ENCODE assay signal across 1 cellular context in the genomic region with DNA sequence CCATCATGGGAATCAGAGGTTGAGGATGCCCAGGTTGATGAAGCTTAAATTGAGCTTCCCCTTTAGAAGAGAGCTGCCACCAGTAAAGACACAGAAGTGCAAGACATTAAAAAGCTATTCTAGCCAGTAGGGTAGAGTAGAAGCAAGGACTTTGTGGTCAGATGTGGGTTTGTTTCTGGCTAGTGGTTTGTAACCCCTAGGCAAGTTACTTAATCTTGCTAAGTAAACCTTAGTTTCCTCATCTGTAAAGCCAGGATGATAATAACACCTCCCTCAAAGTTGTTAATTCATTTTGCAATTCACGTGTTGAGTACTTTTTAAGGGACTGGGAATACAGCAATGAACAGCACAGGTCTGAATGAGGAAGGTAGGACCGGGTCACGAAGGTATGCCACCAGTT.
TF ChIP-seq lines count a peak whose summit lies in the region.

No MANE protein-coding gene starts in this region.

TF ChIP-seq in HEK293T, 16 proteins besides CTCF, POLR2A, EP300 and RAD21:
- TF ChIP-seq HDGF (IDR thresholded peaks at IDR 0.05; ENCODE audit: borderline replicate concordance) (no peak), FOXM1 (IDR thresholded peaks at IDR 0.05; ENCODE audit: borderline replicate concordance) (no peak), L3MBTL2 (conservative IDR thresholded peaks at IDR 0.05) (no peak), TARDBP (IDR thresholded peaks at IDR 0.05) (no peak), ELF4 (IDR thresholded peaks at IDR 0.05) (no peak), FOXA1 (IDR thresholded peaks at IDR 0.05) (no peak), FOXK2 (IDR thresholded peaks at IDR 0.05) (no peak), SP1 (IDR thresholded peaks at IDR 0.05) (no peak), LEF1 (IDR thresholded peaks at IDR 0.05; ENCODE audit: borderline replicate concordance) (no peak), CTBP1 (IDR thresholded peaks at IDR 0.05; ENCODE audit: borderline replicate concordance) (no peak), ARNT (IDR thresholded peaks at IDR 0.05) (no peak), ZNF384 (IDR thresholded peaks at IDR 0.05) (no peak), BHLHE40 (IDR thresholded peaks at IDR 0.05; ENCODE audit: borderline replicate concordance) (no peak), NFRKB (IDR thresholded peaks at IDR 0.05) (no peak), SUZ12 (IDR thresholded peaks at IDR 0.05) (no peak)
- TF ChIP-seq, protein P1, sequence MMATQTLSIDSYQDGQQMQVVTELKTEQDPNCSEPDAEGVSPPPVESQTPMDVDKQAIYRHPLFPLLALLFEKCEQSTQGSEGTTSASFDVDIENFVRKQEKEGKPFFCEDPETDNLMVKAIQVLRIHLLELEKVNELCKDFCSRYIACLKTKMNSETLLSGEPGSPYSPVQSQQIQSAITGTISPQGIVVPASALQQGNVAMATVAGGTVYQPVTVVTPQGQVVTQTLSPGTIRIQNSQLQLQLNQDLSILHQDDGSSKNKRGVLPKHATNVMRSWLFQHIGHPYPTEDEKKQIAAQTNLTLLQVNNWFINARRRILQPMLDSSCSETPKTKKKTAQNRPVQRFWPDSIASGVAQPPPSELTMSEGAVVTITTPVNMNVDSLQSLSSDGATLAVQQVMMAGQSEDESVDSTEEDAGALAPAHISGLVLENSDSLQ (IDR thresholded peaks at IDR 0.05) = no peak
